Comparison of ENCODE assay signal across 9 cellular contexts in the genomic region with DNA sequence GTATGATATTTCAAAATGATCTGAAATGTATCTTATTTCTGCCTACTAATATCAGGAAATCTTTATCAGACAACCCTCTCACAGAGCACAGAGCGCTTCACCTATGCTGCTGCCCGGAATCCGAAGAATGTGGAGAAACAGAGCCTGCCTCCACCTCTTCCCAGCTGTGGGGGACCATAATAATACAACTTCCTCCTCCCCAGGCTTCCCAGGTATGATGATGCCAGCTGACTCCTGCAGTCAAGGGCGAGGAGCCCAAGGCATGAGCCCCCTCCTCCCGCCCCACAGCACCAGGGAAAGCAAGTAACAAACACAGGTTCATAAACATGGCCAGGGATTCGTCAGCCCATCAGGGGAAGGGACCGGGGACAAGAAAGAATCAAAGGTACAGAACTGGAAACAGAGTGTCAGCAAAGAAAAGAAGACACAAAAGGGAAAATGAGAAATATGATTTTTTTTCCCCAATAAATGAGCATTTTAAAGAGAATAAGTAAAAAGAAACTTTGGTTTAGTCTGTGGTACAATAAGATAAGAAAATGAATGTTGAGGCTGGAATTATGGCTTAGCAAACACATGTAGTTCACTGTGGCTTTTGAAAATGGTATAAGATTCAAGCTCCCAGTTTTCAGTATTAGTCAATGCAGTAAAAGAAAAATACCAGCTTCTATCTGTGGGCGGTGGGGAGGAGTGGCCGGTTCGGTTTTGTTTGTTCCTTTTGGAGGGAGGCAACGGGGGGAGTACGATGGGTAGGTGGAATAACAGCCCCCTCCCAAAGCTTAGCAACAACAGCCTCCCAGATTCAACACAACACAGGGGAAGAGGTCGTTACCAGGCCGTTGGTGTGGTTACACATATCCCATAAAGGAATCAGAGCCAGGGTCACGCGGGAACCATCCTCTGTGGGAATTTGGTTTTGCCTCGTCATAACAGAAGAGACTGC.
A peak's percentile ranks its signal among the peaks of the same experiment; 100 is the strongest.
DNase-seq lines count a peak whose midpoint lies in the region; ATAC-seq and TF ChIP-seq lines count a peak whose summit lies in the region.
"Had no signal": no experiment of that assay in that cellular context is flagged by ENCODE, and none has a peak within 500 bp of the region (broad histone marks: within the 10 kb centered on the region; RNA-seq: fewer than 3 reads in every experiment).

No MANE protein-coding gene starts in this region.

- no peaks in the 10 kb centered on the region for H3K9me3 Mint-ChIP-seq in endothelial cell (ENCODE audit: unreplicated experiment)

- H2AK5ac ChIP-seq in trophoblast cell (ENCODE audit: low read length), result peak overlapping the region; percentile 35

- H3K27me3 Mint-ChIP-seq in endothelial cell (ENCODE audit: unreplicated experiment), result peaks cover 5% of the 10 kb centered on the region

- DNase-seq in SK-N-MC (ENCODE audit: low read depth, low spot score) (no peak), endothelial cell (ENCODE audit: low spot score) (no peak), trophoblast cell (no peak), HCEC 1CT (no peak)
- DNase-seq: NCI-H2029 treated with DMSO at 0.1 percent for 48 hours, PC-3 had no signal

- H3K18ac ChIP-seq in trophoblast cell (ENCODE audit: low read length), result peak overlapping the region; percentile 65

- peak overlapping the region; percentile 79 for H3K27ac Mint-ChIP-seq in endothelial cell (ENCODE audit: unreplicated experiment)

- H3K36me3 ChIP-seq in HEK293 (ENCODE audit: control insufficient read depth in 2 of 2, insufficient read depth in 1 of 2, low read length in 2 of 2) (peaks cover 0 to 14% of the 10 kb centered on the region in 2 experiments; a peak in 1 of 3 replicates), SK-N-MC (ENCODE audit: insufficient read depth, low read length) (peaks cover 6% of the 10 kb centered on the region; the same call in 1 of the 2 replicates), trophoblast cell (ENCODE audit: control insufficient read depth in 1 of 2, insufficient read depth in 2 of 2, low read length in 2 of 2) (peaks cover 10% of the 10 kb centered on the region in 2 experiments)

- peak overlapping the region; percentile 82 for H3K14ac ChIP-seq in trophoblast cell (ENCODE audit: low read length)

- peak overlapping the region; percentile 61 for H2BK5ac ChIP-seq in trophoblast cell (ENCODE audit: low read depth, low read length, poor library complexity)

- no peak overlapping the region for H4K12ac ChIP-seq in trophoblast cell (ENCODE audit: low read depth, low read length)

- peak overlapping the region; percentile 15 for H3K4ac ChIP-seq in trophoblast cell (ENCODE audit: low read depth, low read length)

- peak overlapping the region; percentile 95 for H2BK12ac ChIP-seq in trophoblast cell (ENCODE audit: low read length)

- peaks cover 3% of the 10 kb centered on the region for H3K79me1 ChIP-seq in trophoblast cell (ENCODE audit: low read length)

- H3K4me3 ChIP-seq in HEK293 (ENCODE audit: low read depth, low read length) (no peak overlapping the region), SK-N-MC (peak overlapping the region; percentile 49), trophoblast cell (ENCODE audit: low read depth, low read length) (no peak overlapping the region)

- POLR2A ChIA-PET in HEK293 (lab: Yijun Ruan, JAX), result no interaction called here

- ATAC-seq in HG03520 (IDR thresholded peaks at IDR 0.05; ENCODE audit: unreplicated experiment) (no peak), HG02642 (IDR thresholded peaks at IDR 0.05; ENCODE audit: poor library complexity, unreplicated experiment) (no peak)
- ATAC-seq: PC-3 had no signal

- H3K79me2 ChIP-seq in trophoblast cell (ENCODE audit: control insufficient read depth, insufficient read depth, low read length, poor library complexity), result peaks cover 2% of the 10 kb centered on the region

- peaks cover 7% of the 10 kb centered on the region for H3K36me3 Mint-ChIP-seq in endothelial cell (ENCODE audit: low read depth, unreplicated experiment)

- H3K4me3 Mint-ChIP-seq in endothelial cell (ENCODE audit: unreplicated experiment), result no peak overlapping the region

- peak overlapping the region; percentile 53 for H4K8ac ChIP-seq in trophoblast cell (ENCODE audit: low read depth, low read length)

- H3K9me3 ChIP-seq in HEK293 (ENCODE audit: control insufficient read depth, insufficient read depth, low read depth, low read length) (no peaks in the 10 kb centered on the region), SK-N-MC (ENCODE audit: low read depth, low read length) (no peaks in the 10 kb centered on the region), trophoblast cell (ENCODE audit: insufficient read depth, low read depth, low read length) (no peaks in the 10 kb centered on the region)

- H3K4me1 ChIP-seq in HEK293 (ENCODE audit: control insufficient read depth, insufficient read depth, low read length) (peaks cover 2% of the 10 kb centered on the region; the same call in 1 of the 2 replicates), trophoblast cell (ENCODE audit: control insufficient read depth in 1 of 2, insufficient read depth in 2 of 2, low read length in 2 of 2) (peaks cover 14 to 20% of the 10 kb centered on the region in 2 experiments)

- TF ChIP-seq CTCF in HEK293 (tag by site-specific recombination; IDR thresholded peaks at IDR 0.05), result no peak
- TF ChIP-seq CTCF in endothelial cell (IDR thresholded peaks at IDR 0.05; ENCODE audit: unreplicated experiment), result no peak

- WGBS in trophoblast cell (ENCODE audit: extremely low coverage, insufficient coverage, insufficient read length), result no CpG with 5 or more reads among the region's 17 CpGs

- no peak overlapping the region for H3K23ac ChIP-seq in trophoblast cell (ENCODE audit: low read length)

- H3K4me1 Mint-ChIP-seq in endothelial cell (ENCODE audit: unreplicated experiment), result peaks cover 40% of the 10 kb centered on the region

- CTCF ChIA-PET in HEK293 (lab: Yijun Ruan, JAX), result interaction anchor here (0.5 to 8.1 kb wide), 4 partner anchors 11 to 135 kb away, joined by 3 to 175 read pairs (median 7); no protein-coding TSS in a partner anchor

- H3K27ac ChIP-seq in HEK293 (ENCODE audit: extremely low read depth, low read depth, low read length) (no peak overlapping the region), SK-N-MC (peak overlapping the region; percentile 97), trophoblast cell (ENCODE audit: low read depth, low read length) (peak overlapping the region; percentile 80)

- H4K91ac ChIP-seq in trophoblast cell (ENCODE audit: low read depth, low read length), result peak overlapping the region; percentile 59

- H3K27me3 ChIP-seq in trophoblast cell (ENCODE audit: insufficient read depth, low read length), result no peaks in the 10 kb centered on the region

- peak overlapping the region; percentile 36 for H2BK120ac ChIP-seq in trophoblast cell (ENCODE audit: insufficient read depth, low read length, poor library complexity)

- H2AFZ ChIP-seq in trophoblast cell (ENCODE audit: insufficient read depth, low read length, poor library complexity), result no peak overlapping the region

- H3K4me2 ChIP-seq in trophoblast cell (ENCODE audit: low read length), result peak overlapping the region; percentile 11

- H3K9ac ChIP-seq in SK-N-MC (ENCODE audit: insufficient read length), result peak overlapping the region; percentile 33
- H3K9ac ChIP-seq in trophoblast cell (ENCODE audit: low read length), result no peak overlapping the region

TF ChIP-seq in HEK293, 187 proteins besides CTCF, POLR2A, EP300 and RAD21:
- TF ChIP-seq ZFHX2 (tag by site-specific recombination; conservative IDR thresholded peaks at IDR 0.05) (peak; percentile 41), EGR2 (tag by site-specific recombination; IDR thresholded peaks at IDR 0.05; ENCODE audit: low read depth) (peak; percentile 63), ZNF341 (tag by site-specific recombination; IDR thresholded peaks at IDR 0.05; ENCODE audit: low read depth) (peak; percentile 52; the same call in 1 of the 2 replicates)
- TF ChIP-seq, protein P1, sequence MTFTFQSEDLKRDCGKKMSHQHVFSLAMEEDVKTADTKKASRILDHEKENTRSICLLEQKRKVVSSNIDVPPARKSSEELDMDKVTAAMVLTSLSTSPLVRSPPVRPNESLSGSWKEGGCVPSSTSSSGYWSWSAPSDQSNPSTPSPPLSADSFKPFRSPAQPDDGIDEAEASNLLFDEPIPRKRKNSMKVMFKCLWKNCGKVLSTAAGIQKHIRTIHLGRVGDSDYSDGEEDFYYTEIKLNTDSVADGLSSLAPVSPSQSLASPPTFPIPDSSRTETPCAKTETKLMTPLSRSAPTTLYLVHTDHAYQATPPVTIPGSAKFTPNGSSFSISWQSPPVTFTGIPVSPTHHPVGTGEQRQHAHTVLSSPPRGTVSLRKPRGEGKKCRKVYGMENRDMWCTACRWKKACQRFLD (tag by site-specific recombination; IDR thresholded peaks at IDR 0.05), result no peak
TF ChIP-seq in HEK293: peak in this region for 3.
